ENCODE assay signal across 1 cellular context in genomic region chr13:52454825-52455676, GRCh38.
A peak's percentile ranks its signal among the peaks of the same experiment; 100 is the strongest.
TF ChIP-seq lines count a peak whose summit lies in the region.

TSS of gene CKAP2 (plus strand) at chr13:52455478. CDS start at chr13:52455557, 79 bp downstream.

TF ChIP-seq in HepG2, 621 proteins besides CTCF, POLR2A, EP300 and RAD21 (continued from another document and continues in another):
- TF ChIP-seq, protein P1, sequence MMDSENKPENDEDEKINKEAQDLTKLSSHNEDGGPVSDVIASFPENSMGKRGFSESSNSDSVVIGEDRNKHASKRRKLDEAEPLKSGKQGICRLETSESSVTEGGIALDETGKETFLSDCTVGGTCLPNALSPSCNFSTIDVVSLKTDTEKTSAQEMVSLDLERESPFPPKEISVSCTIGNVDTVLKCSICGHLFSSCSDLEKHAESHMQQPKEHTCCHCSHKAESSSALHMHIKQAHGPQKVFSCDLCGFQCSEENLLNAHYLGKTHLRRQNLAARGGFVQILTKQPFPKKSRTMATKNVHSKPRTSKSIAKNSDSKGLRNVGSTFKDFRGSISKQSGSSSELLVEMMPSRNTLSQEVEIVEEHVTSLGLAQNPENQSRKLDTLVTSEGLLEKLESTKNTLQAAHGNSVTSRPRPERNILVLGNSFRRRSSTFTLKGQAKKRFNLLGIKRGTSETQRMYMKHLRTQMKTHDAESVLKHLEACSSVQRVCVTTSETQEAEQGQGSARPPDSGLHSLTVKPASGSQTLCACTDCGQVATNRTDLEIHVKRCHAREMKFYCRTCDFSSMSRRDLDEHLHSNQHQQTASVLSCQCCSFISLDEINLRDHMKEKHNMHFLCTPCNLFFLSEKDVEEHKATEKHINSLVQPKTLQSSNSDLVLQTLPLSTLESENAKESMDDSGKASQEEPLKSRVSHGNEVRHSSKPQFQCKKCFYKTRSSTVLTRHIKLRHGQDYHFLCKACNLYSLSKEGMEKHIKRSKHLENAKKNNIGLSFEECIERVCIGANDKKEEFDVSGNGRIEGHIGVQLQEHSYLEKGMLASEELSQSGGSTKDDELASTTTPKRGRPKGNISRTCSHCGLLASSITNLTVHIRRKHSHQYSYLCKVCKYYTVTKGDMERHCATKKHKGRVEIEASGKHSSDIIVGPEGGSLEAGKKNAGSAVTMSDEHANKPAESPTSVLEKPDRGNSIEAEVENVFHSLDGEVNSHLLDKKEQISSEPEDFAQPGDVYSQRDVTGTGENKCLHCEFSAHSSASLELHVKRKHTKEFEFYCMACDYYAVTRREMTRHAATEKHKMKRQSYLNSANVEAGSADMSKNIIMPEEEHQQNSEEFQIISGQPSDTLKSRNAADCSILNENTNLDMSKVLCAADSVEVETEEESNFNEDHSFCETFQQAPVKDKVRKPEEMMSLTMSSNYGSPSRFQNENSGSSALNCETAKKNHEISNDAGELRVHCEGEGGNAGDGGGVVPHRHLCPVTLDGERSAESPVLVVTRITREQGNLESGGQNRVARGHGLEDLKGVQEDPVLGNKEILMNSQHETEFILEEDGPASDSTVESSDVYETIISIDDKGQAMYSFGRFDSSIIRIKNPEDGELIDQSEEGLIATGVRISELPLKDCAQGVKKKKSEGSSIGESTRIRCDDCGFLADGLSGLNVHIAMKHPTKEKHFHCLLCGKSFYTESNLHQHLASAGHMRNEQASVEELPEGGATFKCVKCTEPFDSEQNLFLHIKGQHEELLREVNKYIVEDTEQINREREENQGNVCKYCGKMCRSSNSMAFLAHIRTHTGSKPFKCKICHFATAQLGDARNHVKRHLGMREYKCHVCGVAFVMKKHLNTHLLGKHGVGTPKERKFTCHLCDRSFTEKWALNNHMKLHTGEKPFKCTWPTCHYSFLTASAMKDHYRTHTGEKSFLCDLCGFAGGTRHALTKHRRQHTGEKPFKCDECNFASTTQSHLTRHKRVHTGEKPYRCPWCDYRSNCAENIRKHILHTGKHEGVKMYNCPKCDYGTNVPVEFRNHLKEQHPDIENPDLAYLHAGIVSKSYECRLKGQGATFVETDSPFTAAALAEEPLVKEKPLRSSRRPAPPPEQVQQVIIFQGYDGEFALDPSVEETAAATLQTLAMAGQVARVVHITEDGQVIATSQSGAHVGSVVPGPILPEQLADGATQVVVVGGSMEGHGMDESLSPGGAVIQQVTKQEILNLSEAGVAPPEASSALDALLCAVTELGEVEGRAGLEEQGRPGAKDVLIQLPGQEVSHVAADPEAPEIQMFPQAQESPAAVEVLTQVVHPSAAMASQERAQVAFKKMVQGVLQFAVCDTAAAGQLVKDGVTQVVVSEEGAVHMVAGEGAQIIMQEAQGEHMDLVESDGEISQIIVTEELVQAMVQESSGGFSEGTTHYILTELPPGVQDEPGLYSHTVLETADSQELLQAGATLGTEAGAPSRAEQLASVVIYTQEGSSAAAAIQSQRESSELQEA (CRISPR knock-in tag; IDR thresholded peaks at IDR 0.05; ENCODE audit: not compliant biosample characterization) = no peak
- TF ChIP-seq ZNF672 (CRISPR knock-in tag; IDR thresholded peaks at IDR 0.05) (peak; percentile 54; the same call in 1 of the 2 replicates), PRDM15 (CRISPR knock-in tag; IDR thresholded peaks at IDR 0.05) (no peak), FOXC1 (CRISPR knock-in tag; IDR thresholded peaks at IDR 0.05; ENCODE audit: borderline replicate concordance) (peak; percentile 37; the same call in 1 of the 2 replicates), ZNF224 (CRISPR knock-in tag; IDR thresholded peaks at IDR 0.05) (no peak), ISX (CRISPR knock-in tag; conservative IDR thresholded peaks at IDR 0.05) (no peak), ZNF451 (CRISPR knock-in tag; IDR thresholded peaks at IDR 0.05) (peak; percentile 11), ZBTB43 (CRISPR knock-in tag; conservative IDR thresholded peaks at IDR 0.05) (no peak; the same call in 1 of the 2 replicates), ZNF788 (CRISPR knock-in tag; IDR thresholded peaks at IDR 0.05; ENCODE audit: borderline replicate concordance) (0 out of 2 replicates have a peak, but pooled peaks have one; percentile 58), E2F1 (CRISPR knock-in tag; IDR thresholded peaks at IDR 0.05) (0 out of 2 replicates have a peak, but pooled peaks have one; percentile 55), EED (CRISPR knock-in tag; IDR thresholded peaks at IDR 0.05) (no peak), MTA1 (CRISPR knock-in tag; IDR thresholded peaks at IDR 0.05; ENCODE audit: borderline replicate concordance) (no peak), ZBTB44 (CRISPR knock-in tag; IDR thresholded peaks at IDR 0.05) (0 out of 2 replicates have a peak, but pooled peaks have one; percentile 58), MIER3 (CRISPR knock-in tag; IDR thresholded peaks at IDR 0.05; ENCODE audit: borderline replicate concordance) (no peak), MYPOP (CRISPR knock-in tag; IDR thresholded peaks at IDR 0.05) (peak; percentile 92), ZNF558 (CRISPR knock-in tag; IDR thresholded peaks at IDR 0.05; ENCODE audit: borderline replicate concordance) (peak; percentile 79; the same call in 1 of the 2 replicates), FOXA1 (IDR thresholded peaks at IDR 0.05) (no peak), FOXA1 (CRISPR knock-in tag; IDR thresholded peaks at IDR 0.05) (peak; percentile 48), IKZF1 (IDR thresholded peaks at IDR 0.05) (no peak), KAT2B (IDR thresholded peaks at IDR 0.05; ENCODE audit: borderline replicate concordance, low read depth, low read length) (no peak), EHMT2 (IDR thresholded peaks at IDR 0.05; ENCODE audit: borderline replicate concordance, low read depth, low read length) (no peak), HNRNPLL (IDR thresholded peaks at IDR 0.05; ENCODE audit: low read depth, low read length, poor library complexity, severe bottlenecking) (peak; percentile 83), PRMT3 (CRISPR knock-in tag; IDR thresholded peaks at IDR 0.05; ENCODE audit: borderline replicate concordance, low read depth) (no peak), SMAD1 (CRISPR knock-in tag; IDR thresholded peaks at IDR 0.05; ENCODE audit: borderline replicate concordance, low read depth) (no peak), MYC (CRISPR knock-in tag; IDR thresholded peaks at IDR 0.05; ENCODE audit: borderline replicate concordance) (peak; percentile 68; the same call in 1 of the 2 replicates), EZH2 (conservative IDR thresholded peaks at IDR 0.05; ENCODE audit: low read depth, low read length) (no peak), TCF12 (IDR thresholded peaks at IDR 0.05) (no peak), TCF12 (CRISPR knock-in tag; IDR thresholded peaks at IDR 0.05) (peak; percentile 93), ZNF619 (CRISPR knock-in tag; IDR thresholded peaks at IDR 0.05) (no peak; the same call in 1 of the 2 replicates), MXD4 (CRISPR knock-in tag; IDR thresholded peaks at IDR 0.05) (peak; percentile 43; the same call in 1 of the 2 replicates)
- TF ChIP-seq, protein P2, sequence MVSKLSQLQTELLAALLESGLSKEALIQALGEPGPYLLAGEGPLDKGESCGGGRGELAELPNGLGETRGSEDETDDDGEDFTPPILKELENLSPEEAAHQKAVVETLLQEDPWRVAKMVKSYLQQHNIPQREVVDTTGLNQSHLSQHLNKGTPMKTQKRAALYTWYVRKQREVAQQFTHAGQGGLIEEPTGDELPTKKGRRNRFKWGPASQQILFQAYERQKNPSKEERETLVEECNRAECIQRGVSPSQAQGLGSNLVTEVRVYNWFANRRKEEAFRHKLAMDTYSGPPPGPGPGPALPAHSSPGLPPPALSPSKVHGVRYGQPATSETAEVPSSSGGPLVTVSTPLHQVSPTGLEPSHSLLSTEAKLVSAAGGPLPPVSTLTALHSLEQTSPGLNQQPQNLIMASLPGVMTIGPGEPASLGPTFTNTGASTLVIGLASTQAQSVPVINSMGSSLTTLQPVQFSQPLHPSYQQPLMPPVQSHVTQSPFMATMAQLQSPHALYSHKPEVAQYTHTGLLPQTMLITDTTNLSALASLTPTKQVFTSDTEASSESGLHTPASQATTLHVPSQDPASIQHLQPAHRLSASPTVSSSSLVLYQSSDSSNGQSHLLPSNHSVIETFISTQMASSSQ (IDR thresholded peaks at IDR 0.05; ENCODE audit: low read depth) = no peak
- TF ChIP-seq, protein P2 (CRISPR knock-in tag; IDR thresholded peaks at IDR 0.05; ENCODE audit: borderline replicate concordance) = no peak
- TF ChIP-seq, protein P3, sequence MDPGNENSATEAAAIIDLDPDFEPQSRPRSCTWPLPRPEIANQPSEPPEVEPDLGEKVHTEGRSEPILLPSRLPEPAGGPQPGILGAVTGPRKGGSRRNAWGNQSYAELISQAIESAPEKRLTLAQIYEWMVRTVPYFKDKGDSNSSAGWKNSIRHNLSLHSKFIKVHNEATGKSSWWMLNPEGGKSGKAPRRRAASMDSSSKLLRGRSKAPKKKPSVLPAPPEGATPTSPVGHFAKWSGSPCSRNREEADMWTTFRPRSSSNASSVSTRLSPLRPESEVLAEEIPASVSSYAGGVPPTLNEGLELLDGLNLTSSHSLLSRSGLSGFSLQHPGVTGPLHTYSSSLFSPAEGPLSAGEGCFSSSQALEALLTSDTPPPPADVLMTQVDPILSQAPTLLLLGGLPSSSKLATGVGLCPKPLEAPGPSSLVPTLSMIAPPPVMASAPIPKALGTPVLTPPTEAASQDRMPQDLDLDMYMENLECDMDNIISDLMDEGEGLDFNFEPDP (CRISPR knock-in tag; conservative IDR thresholded peaks at IDR 0.05) = no peak
